10 cellular contexts compared by ENCODE assay signal in genomic region chr15:57551717-57552677, GRCh38. TPM values are rescaled to one million over a fixed set of nuclear protein-coding genes. Genes with fewer than 3 reads are reported as not detected.
A peak's percentile ranks its signal among the peaks of the same experiment; 100 is the strongest.
DNase-seq lines count a peak whose midpoint lies in the region; ATAC-seq, FAIRE-seq and TF ChIP-seq lines count a peak whose summit lies in the region.
"Had no signal": no experiment of that assay in that cellular context is flagged by ENCODE, and none has a peak within 500 bp of the region (broad histone marks: within the 10 kb centered on the region; RNA-seq: fewer than 3 reads in every experiment).

No MANE protein-coding gene starts in this region.

- no peak overlapping the region for H3K27ac ChIP-seq in HepG2 (ENCODE audit: extremely low read length, insufficient read depth, low read length)

- peak; percentile 34 for ATAC-seq in Right ventricle myocardium superior (ENCODE audit: poor library complexity)
- ATAC-seq in HepG2 = no peak
- ATAC-seq in GM18868 (IDR thresholded peaks at IDR 0.05; ENCODE audit: unreplicated experiment) = no peak
- no peak for ATAC-seq in GM21447 (IDR thresholded peaks at IDR 0.05; ENCODE audit: unreplicated experiment)

- H3K4me3 ChIP-seq in choroid plexus epithelial cell (ENCODE audit: low read depth, low read length) = no peak overlapping the region
- no peak overlapping the region for H3K4me3 ChIP-seq in HepG2 (replicated peaks in 1 of 3; ENCODE audit: insufficient read depth in 1 of 3, low read depth in 2 of 3, low read length in 3 of 3)

- intact Hi-C loops in Right ventricle myocardium superior (cut with DNase I) = loop anchor here (10.0 kb wide), 1 partner anchor 523 kb away; no protein-coding TSS in a partner anchor
- intact Hi-C loops in cardiac septum (cut with DNase I) = loop anchor here (10.0 kb wide), 1 partner anchor 153 kb away; the partner anchor contains the start of gene POLR2M
- intact Hi-C loops in HepG2 (cut with micrococcal nuclease; ENCODE audit: unreplicated experiment) = no loop called here

- in situ Hi-C loops in HepG2 (cut with HindIII; ENCODE audit: extremely low pct_ligation_motif_present, low pct_unique_long_range_greater_than_20kb) = no loop called here

- H2AFZ ChIP-seq in HepG2 (ENCODE audit: low read length) = no peak overlapping the region

- TF ChIP-seq CTCF in choroid plexus epithelial cell (conservative IDR thresholded peaks at IDR 0.05; ENCODE audit: low read depth, low read length) (no peak), HepG2 (CRISPR knock-in tag; IDR thresholded peaks at IDR 0.05) (no peak)

- no peaks in the 10 kb centered on the region for H4K20me1 ChIP-seq in HepG2 (ENCODE audit: insufficient read depth, low read length)

- TF ChIP-seq RAD21 in HepG2 (CRISPR knock-in tag; IDR thresholded peaks at IDR 0.05) = no peak

- FAIRE-seq in HepG2 (lab: Jason Lieb, UNC) = no peak

- H3K27me3 ChIP-seq in HepG2 (ENCODE audit: control insufficient read depth in 1 of 2, insufficient read depth in 2 of 2, low read length in 2 of 2) = no peaks in the 10 kb centered on the region
- H3K27me3 ChIP-seq: BE2C had no signal

- DNase-seq in Right ventricle myocardium superior (no peak), cardiac septum (ENCODE audit: low spot score) (no peak), choroid plexus epithelial cell (ENCODE audit: low read depth) (peak; percentile 84), HepG2 (ENCODE audit: low spot score) (peak; percentile 52), HEK293T (ENCODE audit: extremely low spot score) (no peak), immature natural killer cell (no peak)
- DNase-seq: BE2C, NCI-H1930 had no signal

- peaks cover 0 to 6% (median 3%) of the 10 kb centered on the region in 3 donors for H3K27me3 Mint-ChIP-seq in immature natural killer cell (ENCODE audit: low read depth in 3 of 3)

- no peak overlapping the region for H3K27ac Mint-ChIP-seq in immature natural killer cell

- no peak overlapping the region; the same call in 1 of the 2 replicates for H3K4me2 ChIP-seq in HepG2 (ENCODE audit: low read depth, low read length)

- TF ChIP-seq EP300 in HepG2 (IDR thresholded peaks at IDR 0.05; ENCODE audit: low read depth in 2 of 2, low read length in 2 of 2) (no peak), HepG2 (CRISPR knock-in tag; IDR thresholded peaks at IDR 0.05; ENCODE audit: borderline replicate concordance) (no peak)

- CTCF ChIA-PET in HepG2 (lab: Yijun Ruan, JAX; ENCODE audit: low intra/inter-chr PET ratio, low total read pairs) = no interaction called here
- CTCF ChIA-PET in HEK293T (lab: Yijun Ruan, JAX) = interaction anchor here (2.0 kb wide), 1 partner anchor 10 kb away, joined by 6 read pairs; no protein-coding TSS in a partner anchor

- H3K36me3 ChIP-seq in HepG2 (replicated peaks in 1 of 2; ENCODE audit: control insufficient read depth in 1 of 2, insufficient read depth in 2 of 2, low read length in 2 of 2) = peaks cover 4 to 6% of the 10 kb centered on the region in 2 experiments; a peak in 4 of 5 replicates
- H3K36me3 ChIP-seq: BE2C had no signal

- BruUV-seq in HepG2 (replicated peaks; lab: Mats Ljungman, UMichigan) = no TSS peak

- no peaks in the 10 kb centered on the region for H3K79me2 ChIP-seq in HepG2 (ENCODE audit: insufficient read depth, low read length)

- H3K4me1 Mint-ChIP-seq in immature natural killer cell = no peaks in the 10 kb centered on the region

- H3K9me3 Mint-ChIP-seq in immature natural killer cell = no peaks in the 10 kb centered on the region

- no peaks in the 10 kb centered on the region for H3K36me3 Mint-ChIP-seq in immature natural killer cell

- POLR2A ChIA-PET in HepG2 (lab: Yijun Ruan, JAX) (no interaction called here), HEK293T (lab: Yijun Ruan, JAX) (no interaction called here)

- H3K9me3 ChIP-seq in HepG2 (ENCODE audit: low read length) = no peaks in the 10 kb centered on the region
- H3K9me3 ChIP-seq: BE2C had no signal

- TF ChIP-seq POLR2A in HepG2 (IDR thresholded peaks at IDR 0.05; ENCODE audit: insufficient read depth in 1 of 2, low read depth in 2 of 2, low read length in 2 of 2) = no peak

- H3K4me1 ChIP-seq in HepG2 (ENCODE audit: insufficient read depth, low read length) = peaks cover 23% of the 10 kb centered on the region

- H3K4me3 Mint-ChIP-seq in immature natural killer cell = no peak overlapping the region

- 64% methylated on average over 16 of the region's 16 CpGs for whole genome bisulfite sequencing in HepG2 (ENCODE audit: low lambda C conversion rate)

- H3K9ac ChIP-seq in HepG2 (ENCODE audit: insufficient read depth, low read depth, low read length) = no peak overlapping the region

TF ChIP-seq in HepG2, 621 proteins besides CTCF, POLR2A, EP300 and RAD21 (continues in another document):
- TF ChIP-seq KLF6 (CRISPR knock-in tag; IDR thresholded peaks at IDR 0.05) (no peak), THRA (CRISPR knock-in tag; IDR thresholded peaks at IDR 0.05; ENCODE audit: borderline replicate concordance) (no peak), KMT2B (CRISPR knock-in tag; IDR thresholded peaks at IDR 0.05) (no peak), TEAD3 (CRISPR knock-in tag; optimal IDR thresholded peaks at IDR 0.05; ENCODE audit: borderline replicate concordance) (peak; percentile 45), FOXA1 (IDR thresholded peaks at IDR 0.05) (no peak), FOXA1 (CRISPR knock-in tag; IDR thresholded peaks at IDR 0.05) (no peak), MTF1 (CRISPR knock-in tag; IDR thresholded peaks at IDR 0.05) (no peak), HDAC6 (IDR thresholded peaks at IDR 0.05; ENCODE audit: low read depth, low read length) (no peak), RBM22 (optimal IDR thresholded peaks at IDR 0.05; ENCODE audit: low read length) (peak; percentile 25)

TF ChIP-seq in HEK293T, 16 proteins besides CTCF, POLR2A, EP300 and RAD21:
- TF ChIP-seq HDGF (IDR thresholded peaks at IDR 0.05; ENCODE audit: borderline replicate concordance) (no peak), ARNT (IDR thresholded peaks at IDR 0.05) (no peak), LEF1 (IDR thresholded peaks at IDR 0.05; ENCODE audit: borderline replicate concordance) (no peak), ZNF384 (IDR thresholded peaks at IDR 0.05) (no peak), FOXK2 (IDR thresholded peaks at IDR 0.05) (no peak), FOXM1 (IDR thresholded peaks at IDR 0.05; ENCODE audit: borderline replicate concordance) (no peak), FOXA1 (IDR thresholded peaks at IDR 0.05) (no peak), SUZ12 (IDR thresholded peaks at IDR 0.05) (no peak), TARDBP (IDR thresholded peaks at IDR 0.05) (no peak), PKNOX1 (IDR thresholded peaks at IDR 0.05) (no peak), CTBP1 (IDR thresholded peaks at IDR 0.05; ENCODE audit: borderline replicate concordance) (no peak), BHLHE40 (IDR thresholded peaks at IDR 0.05; ENCODE audit: borderline replicate concordance) (no peak), L3MBTL2 (conservative IDR thresholded peaks at IDR 0.05) (no peak), ELF4 (IDR thresholded peaks at IDR 0.05) (no peak), NFRKB (IDR thresholded peaks at IDR 0.05) (no peak), SP1 (IDR thresholded peaks at IDR 0.05) (no peak)

RNA-seq across cellular contexts. Expression of gene MYZAP, which starts 39.7 kb away (rescaled TPM):
- total RNA-seq in Right ventricle myocardium superior (966 TPM), cardiac septum (658 TPM), HepG2 (2016; rRNA removed; fragmentation: Illumina TruSeq; extraction: Trizol) (0.13 TPM in 1 of 2 replicates, not detected in the other)
- total RNA-seq in HepG2 (2016; cell fraction: cytosol; rRNA removed; fragmentation: Illumina TruSeq; extraction: Trizol; ENCODE audit: low read depth) = not detected in 2 replicates
- not detected in 2 replicates for total RNA-seq in HepG2 (2016; cell fraction: insoluble cytoplasmic fraction; rRNA removed; fragmentation: Illumina TruSeq; extraction: Trizol)
- not detected in 2 replicates for total RNA-seq in HepG2 (2016; cell fraction: membrane; rRNA removed; fragmentation: Illumina TruSeq; extraction: Trizol)
- not detected in 2 replicates for total RNA-seq in HepG2 (2016; cell fraction: nucleus; rRNA removed; fragmentation: Illumina TruSeq; extraction: Trizol)
- polyA plus RNA-seq in HepG2 (2011; rRNA removed) (not detected in 2 replicates), immature natural killer cell (under 1 TPM in 1 of 3 donors, not detected in 2; 0.52 TPM)
- polyA plus RNA-seq in HepG2 (2011; cell fraction: cytosol; rRNA removed) = 0.03 TPM in 1 of 2 replicates, not detected in the other
- polyA plus RNA-seq in HepG2 (2011; cell fraction: nucleus; rRNA removed) = not detected in 2 replicates
- polyA plus RNA-seq in HepG2 (2012) = not detected in 2 replicates
- polyA plus RNA-seq in HepG2 (2016; cell fraction: cytosol; fragmentation: Illumina TruSeq; extraction: Trizol; ENCODE audit: low read depth) = not detected in 2 replicates
- polyA plus RNA-seq in HepG2 (2016; cell fraction: insoluble cytoplasmic fraction; fragmentation: Illumina TruSeq; extraction: Trizol; ENCODE audit: low read depth) = not detected in 2 replicates
- not detected in 2 replicates for polyA plus RNA-seq in HepG2 (2016; cell fraction: membrane; fragmentation: Illumina TruSeq; extraction: Trizol; ENCODE audit: low read depth)
- not detected in 2 replicates for polyA plus RNA-seq in HepG2 (2016; cell fraction: nucleus; fragmentation: Illumina TruSeq; extraction: Trizol; ENCODE audit: insufficient read depth, low read depth)
- 0.08 and 0.58 TPM in 2 replicates for polyA minus RNA-seq in HepG2 (2011; rRNA and poly(A)+ RNA removed; ENCODE audit: low replicate concordance)
- polyA minus RNA-seq in HepG2 (2011; cell fraction: cytosol; rRNA and poly(A)+ RNA removed) = not detected in 2 replicates
- not detected in 2 replicates for polyA minus RNA-seq in HepG2 (2011; cell fraction: nucleus; rRNA and poly(A)+ RNA removed)

Comparison
In these comparisons a context has a peak if more than half of its experiments do, and no peak if none do; other contexts are left out.
1. DNase-seq: peak in choroid plexus epithelial cell (single experiment) and HepG2 (single experiment); none in Right ventricle myocardium superior (single experiment), cardiac septum (single experiment), HEK293T (single experiment) and immature natural killer cell (0 of 3).
2. RNA of gene MYZAP, which starts 39.7 kb away (total RNA-seq): 966 TPM in Right ventricle myocardium superior (single experiment) and 658 TPM in cardiac septum (single experiment); 0.13 TPM in HepG2; every median in the first group is over 100 times any median in the second.